Comparison of ENCODE assay signal across 7 cellular contexts in the genomic region with DNA sequence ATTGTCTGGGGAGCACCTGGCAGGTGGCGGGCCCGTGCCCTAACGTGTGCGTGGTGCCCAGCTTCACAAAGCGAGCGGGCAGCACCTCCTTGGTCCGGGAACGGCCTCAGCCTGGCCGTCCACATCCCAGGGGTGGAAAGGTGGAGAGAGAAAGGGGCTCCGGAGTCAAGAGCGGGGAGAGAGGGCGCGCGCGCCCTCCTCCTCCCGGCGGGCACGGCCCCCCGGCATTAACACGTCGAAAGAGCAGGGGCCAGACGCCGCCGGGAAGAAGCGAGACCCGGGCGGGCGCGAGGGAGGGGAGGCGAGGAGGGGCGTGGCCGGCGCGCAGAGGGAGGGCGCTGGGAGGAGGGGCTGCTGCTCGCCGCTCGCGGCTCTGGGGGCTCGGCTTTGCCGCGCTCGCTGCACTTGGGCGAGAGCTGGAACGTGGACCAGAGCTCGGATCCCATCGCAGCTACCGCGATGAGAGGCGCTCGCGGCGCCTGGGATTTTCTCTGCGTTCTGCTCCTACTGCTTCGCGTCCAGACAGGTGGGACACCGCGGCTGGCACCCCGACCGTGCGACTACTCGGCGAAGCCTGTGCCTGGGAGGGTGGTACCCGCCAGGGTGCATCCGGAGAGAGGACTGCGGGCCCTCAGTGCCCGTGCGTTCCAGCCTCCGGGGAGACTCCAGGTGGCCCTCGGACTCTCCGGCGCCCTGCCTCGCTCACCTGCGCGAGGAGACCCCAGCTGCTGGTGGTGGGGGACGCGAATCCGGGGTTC. TPM values are rescaled to one million over a fixed set of nuclear protein-coding genes. Genes with fewer than 3 reads are reported as not detected.
A peak's percentile ranks its signal among the peaks of the same experiment; 100 is the strongest.
DNase-seq lines count a peak whose midpoint lies in the region; ATAC-seq and TF ChIP-seq lines count a peak whose summit lies in the region.

Gene KIT (plus strand): TSS at position 402 of the 758 bp plus-strand sequence. CDS start 58 bp downstream, at position 460.

- H3K36me3 Mint-ChIP-seq in activated CD4-positive, alpha-beta memory T cell treated with anti-CD3 and anti-CD28 coated beads, Interleukin-2, amount 10 ng/mL, durations not matched to agents 7 days and 5 days (ENCODE audit: low read depth): no peaks in the 10 kb centered on the region

- peaks cover 16% of the 10 kb centered on the region for H3K4me1 Mint-ChIP-seq in activated CD4-positive, alpha-beta memory T cell treated with anti-CD3 and anti-CD28 coated beads, Interleukin-2, amount 10 ng/mL, durations not matched to agents 7 days and 5 days

- no peaks in the 10 kb centered on the region for H3K36me3 ChIP-seq in mucosa of rectum (ENCODE audit: control insufficient read depth in 2 of 2, insufficient read depth in 2 of 2, low read length in 2 of 2)
- no peaks in the 10 kb centered on the region for H3K36me3 ChIP-seq in thyroid gland

- WGBS in thyroid gland, 2 donors: 0 to 5% methylated on average over 10 to 21 of the region's 78 CpGs

- peak; percentile 14 for ATAC-seq in GM18502 (IDR thresholded peaks at IDR 0.05; ENCODE audit: poor library complexity, unreplicated experiment)

- POLR2A ChIA-PET in activated CD4-positive, alpha-beta memory T cell treated with anti-CD3 and anti-CD28 coated beads, Interleukin-2, amount 10 ng/mL, durations not matched to agents 7 days and 5 days (lab: Charles Lee): no interaction called here

- H3K4me1 ChIP-seq in mucosa of rectum (ENCODE audit: control insufficient read depth in 2 of 2, insufficient read depth in 2 of 2, low read length in 2 of 2) (peaks cover 12 to 21% of the 10 kb centered on the region in 2 donors), thyroid gland (peaks cover 0 to 33% of the 10 kb centered on the region in 2 donors)

- no peak for TF ChIP-seq CTCF in thyroid gland (IDR thresholded peaks at IDR 0.05)

- in situ Hi-C loops in ACHN (cut with HindIII; ENCODE audit: low pct_ligation_motif_present, low pct_unique_long_range_greater_than_20kb, low sequenced_read_pairs): no loop called here

- TF ChIP-seq POLR2A in erythroblast (IDR thresholded peaks at IDR 0.05; ENCODE audit: low read length) (peak; percentile 91), thyroid gland (IDR thresholded peaks at IDR 0.05) (peak; percentile 33 to 96)

- H3K9ac ChIP-seq in mucosa of rectum (ENCODE audit: low read depth in 1 of 2, low read length in 2 of 2): peak within 1 kb of the TSS in 1 of 2 donors; percentile 17

- H3K4me3 Mint-ChIP-seq in activated CD4-positive, alpha-beta memory T cell treated with anti-CD3 and anti-CD28 coated beads, Interleukin-2, amount 10 ng/mL, durations not matched to agents 7 days and 5 days: peak within 1 kb of the TSS; percentile 64

- H3K9me3 Mint-ChIP-seq in activated CD4-positive, alpha-beta memory T cell treated with anti-CD3 and anti-CD28 coated beads, Interleukin-2, amount 10 ng/mL, durations not matched to agents 7 days and 5 days: no peaks in the 10 kb centered on the region

- no peak within 1 kb of the TSS for H3K27ac Mint-ChIP-seq in activated CD4-positive, alpha-beta memory T cell treated with anti-CD3 and anti-CD28 coated beads, Interleukin-2, amount 10 ng/mL, durations not matched to agents 7 days and 5 days

- H3K27me3 ChIP-seq in mucosa of rectum (ENCODE audit: control insufficient read depth in 2 of 2, insufficient read depth in 2 of 2, low read length in 2 of 2) (peaks cover 17 to 34% of the 10 kb centered on the region in 2 donors), thyroid gland (no peaks in the 10 kb centered on the region)

- H3K27ac ChIP-seq in mucosa of rectum (ENCODE audit: low read depth in 2 of 2, low read length in 2 of 2) (peak within 1 kb of the TSS; percentile 16 to 19), thyroid gland (peak within 1 kb of the TSS; percentile 60 to 85 (median 71))

- intact Hi-C loops in thyroid gland (cut with DNase I): no loop called here

- peak; percentile 88 to 90 for DNase-seq in NCI-H187 (lab: John Stamatoyannopoulos, UW)
- no peak for DNase-seq in activated CD4-positive, alpha-beta memory T cell treated with anti-CD3 and anti-CD28 coated beads, Interleukin-2, amount 10 ng/mL, durations not matched to agents 7 days and 5 days
- peak; percentile 67 to 72 for DNase-seq in erythroblast (lab: John Stamatoyannopoulos, UW)
- peak; percentile 82 to 86 for DNase-seq in thyroid gland
- no peak for DNase-seq in ACHN

- CTCF ChIA-PET in activated CD4-positive, alpha-beta memory T cell treated with anti-CD3 and anti-CD28 coated beads, Interleukin-2, amount 10 ng/mL, durations not matched to agents 7 days and 5 days (lab: Charles Lee): no interaction called here

- H3K9me3 ChIP-seq in mucosa of rectum (ENCODE audit: control insufficient read depth in 2 of 2, low read length in 2 of 2) (no peaks in the 10 kb centered on the region), thyroid gland (no peaks in the 10 kb centered on the region)

- peaks cover 70% of the 10 kb centered on the region for H3K27me3 Mint-ChIP-seq in activated CD4-positive, alpha-beta memory T cell treated with anti-CD3 and anti-CD28 coated beads, Interleukin-2, amount 10 ng/mL, durations not matched to agents 7 days and 5 days

- H3K4me3 ChIP-seq in mucosa of rectum (ENCODE audit: low read length in 2 of 2) (peak within 1 kb of the TSS; percentile 54 to 69), thyroid gland (replicated peaks in 1 of 3) (peak within 1 kb of the TSS; percentile 45 to 90 (median 62))

RNA-seq across cellular contexts. Expression of gene KIT, which starts in this region (rescaled TPM):
- total RNA-seq in activated CD4-positive, alpha-beta memory T cell treated with anti-CD3 and anti-CD28 coated beads, Interleukin-2, amount 10 ng/mL, durations not matched to agents 7 days and 5 days: under 1 TPM; 0.65 to 0.73 TPM
- 10 to 100 TPM; 44.1 to 67.4 (median 60.9) TPM for total RNA-seq in thyroid gland

Comparison
In these comparisons a context has a peak if more than half of its experiments do, and no peak if none do; other contexts are left out.
1. RNA of gene KIT (total RNA-seq): 44.1 to 67.4 TPM in thyroid gland; 0.65 to 0.73 TPM in activated CD4-positive, alpha-beta memory T cell treated with anti-CD3 and anti-CD28 coated beads, Interleukin-2, amount 10 ng/mL, durations not matched to agents 7 days and 5 days; every median in the first group is over 10 times any median in the second.
2. DNase-seq: peak in NCI-H187 (2 of 2), erythroblast (2 of 2) and thyroid gland (2 of 2); none in activated CD4-positive, alpha-beta memory T cell treated with anti-CD3 and anti-CD28 coated beads, Interleukin-2, amount 10 ng/mL, durations not matched to agents 7 days and 5 days (single experiment) and ACHN (single experiment).